8 cellular contexts compared by ENCODE assay signal in the genomic region with DNA sequence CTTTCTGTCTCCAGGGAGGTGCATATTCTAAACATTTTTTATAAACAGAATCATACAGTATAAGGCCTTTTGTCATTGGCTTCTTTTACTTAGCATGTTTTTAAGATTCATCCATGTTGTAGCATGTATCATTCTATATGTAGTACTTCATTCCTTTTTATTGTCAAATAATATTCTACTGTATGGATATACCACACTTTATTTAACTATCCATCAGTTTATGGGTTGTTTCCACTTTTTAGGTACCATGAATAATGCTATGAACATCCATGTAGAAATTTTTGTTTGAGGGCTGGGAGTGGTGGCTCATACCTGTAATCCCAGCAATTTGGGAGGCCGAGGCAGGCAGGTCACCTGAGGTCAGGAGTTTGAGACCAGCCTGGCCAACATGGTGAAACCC.
"Had no signal": no experiment of that assay in that cellular context is flagged by ENCODE, and none has a peak within 500 bp of the region (broad histone marks: within the 10 kb centered on the region; RNA-seq: fewer than 3 reads in every experiment).

No MANE protein-coding gene starts in this region.

- H3K36me3 ChIP-seq: HAP-1 had no signal

- H3K27ac ChIP-seq: GM23248 had no signal

- ATAC-seq: HCT116, K562 had no signal

- DNase-seq: GOT3, H7, IMR-90, KG1 had no signal

- H3K9me3 ChIP-seq: HAP-1 had no signal

- H3K9ac ChIP-seq: GM23248 had no signal

- H2AFZ ChIP-seq: GM23248 had no signal

- H3K4me3 ChIP-seq: GM23248, HAP-1, K562 had no signal
